ENCODE assay signal across 1 cellular context in genomic region chr1:21659099-21659923, GRCh38.
TF ChIP-seq lines count a peak whose summit lies in the region.

No MANE protein-coding gene starts in this region.

TF ChIP-seq in HepG2, 621 proteins besides CTCF, POLR2A, EP300 and RAD21 (continued from another document and continues in another):
- TF ChIP-seq ZNF276 (CRISPR knock-in tag; IDR thresholded peaks at IDR 0.05; ENCODE audit: low read depth) = 0 out of 2 replicates have a peak, but pooled peaks have one; percentile 36
- peak; percentile 81; the same call in 1 of the 2 replicates for TF ChIP-seq GPN1 (CRISPR knock-in tag; IDR thresholded peaks at IDR 0.05; ENCODE audit: borderline replicate concordance)
- TF ChIP-seq KLF13 (CRISPR knock-in tag; IDR thresholded peaks at IDR 0.05) = peak; percentile 95
- peak; percentile 95 for TF ChIP-seq ZNF780A (CRISPR knock-in tag; IDR thresholded peaks at IDR 0.05)
- no peak for TF ChIP-seq TBL1XR1 (IDR thresholded peaks at IDR 0.05; ENCODE audit: borderline replicate concordance, low read length, partially characterized antibody)
- TF ChIP-seq IKZF1 (IDR thresholded peaks at IDR 0.05) = no peak
- TF ChIP-seq NFKB2 (CRISPR knock-in tag; IDR thresholded peaks at IDR 0.05; ENCODE audit: borderline replicate concordance) = peak; percentile 98; the same call in 1 of the 2 replicates
- no peak for TF ChIP-seq ZBTB37 (CRISPR knock-in tag; IDR thresholded peaks at IDR 0.05)
- peak; percentile 81; the same call in 1 of the 2 replicates for TF ChIP-seq GLI4 (CRISPR knock-in tag; IDR thresholded peaks at IDR 0.05; ENCODE audit: borderline replicate concordance)
- TF ChIP-seq PRDM4 (CRISPR knock-in tag; IDR thresholded peaks at IDR 0.05; ENCODE audit: borderline replicate concordance) = peak; percentile 92; the same call in 1 of the 2 replicates
- TF ChIP-seq CHCHD3 (CRISPR knock-in tag; IDR thresholded peaks at IDR 0.05) = peak; percentile 94
- peak; percentile 91; the same call in 1 of the 2 replicates for TF ChIP-seq ETS1 (CRISPR knock-in tag; IDR thresholded peaks at IDR 0.05)
- TF ChIP-seq SYNCRIP (IDR thresholded peaks at IDR 0.05; ENCODE audit: insufficient read depth, low read depth, low read length) = no peak
- peak; percentile 93; the same call in 1 of the 2 replicates for TF ChIP-seq RFXANK (CRISPR knock-in tag; IDR thresholded peaks at IDR 0.05)
- TF ChIP-seq SNAPC4 (CRISPR knock-in tag; IDR thresholded peaks at IDR 0.05) = peak; percentile 93
- TF ChIP-seq CERS6 (CRISPR knock-in tag; IDR thresholded peaks at IDR 0.05) = peak; percentile 89; the same call in 1 of the 2 replicates
- TF ChIP-seq AKNA (CRISPR knock-in tag; IDR thresholded peaks at IDR 0.05; ENCODE audit: borderline replicate concordance) = peak; percentile 97
- no peak for TF ChIP-seq KDM6A (CRISPR knock-in tag; IDR thresholded peaks at IDR 0.05; ENCODE audit: low read depth)
- TF ChIP-seq ZBTB43 (CRISPR knock-in tag; conservative IDR thresholded peaks at IDR 0.05) = peak; percentile 96
- TF ChIP-seq SP1 (IDR thresholded peaks at IDR 0.05) = no peak
- TF ChIP-seq SP1 (CRISPR knock-in tag; IDR thresholded peaks at IDR 0.05) = peak; percentile 41
- 0 out of 2 replicates have a peak, but pooled peaks have one; percentile 48 for TF ChIP-seq ZC3H4 (CRISPR knock-in tag; IDR thresholded peaks at IDR 0.05; ENCODE audit: borderline replicate concordance)
- no peak for TF ChIP-seq ZNF512 (CRISPR knock-in tag; IDR thresholded peaks at IDR 0.05)
